ENCODE assay signal across 1 cellular context in genomic region chr2:186339716-186340115, GRCh38.
TF ChIP-seq lines count a peak whose summit lies in the region.

No MANE protein-coding gene starts in this region.

TF ChIP-seq in HepG2, 621 proteins besides CTCF, POLR2A, EP300 and RAD21 (continued from another document):
- TF ChIP-seq ARID4A (CRISPR knock-in tag; IDR thresholded peaks at IDR 0.05; ENCODE audit: borderline replicate concordance) = no peak
- TF ChIP-seq SKIL (CRISPR knock-in tag; IDR thresholded peaks at IDR 0.05; ENCODE audit: borderline replicate concordance) = no peak
- TF ChIP-seq NFRKB (IDR thresholded peaks at IDR 0.05) = no peak
- no peak for TF ChIP-seq ZNF225 (CRISPR knock-in tag; IDR thresholded peaks at IDR 0.05)
- no peak for TF ChIP-seq THAP7 (CRISPR knock-in tag; IDR thresholded peaks at IDR 0.05)
- no peak for TF ChIP-seq PREB (CRISPR knock-in tag; IDR thresholded peaks at IDR 0.05)
- TF ChIP-seq BATF2 (CRISPR knock-in tag; IDR thresholded peaks at IDR 0.05) = no peak
- no peak for TF ChIP-seq ZNF674 (CRISPR knock-in tag; IDR thresholded peaks at IDR 0.05; ENCODE audit: low read depth)
- TF ChIP-seq XBP1 (CRISPR knock-in tag; IDR thresholded peaks at IDR 0.05) = no peak
